ENCODE assay signal across 1 cellular context in genomic region chr18:23900979-23901378, GRCh38.
TF ChIP-seq lines count a peak whose summit lies in the region.

No MANE protein-coding gene starts in this region.

TF ChIP-seq in H1, 55 proteins besides CTCF, POLR2A, EP300 and RAD21:
- TF ChIP-seq KDM1A (IDR thresholded peaks at IDR 0.05; ENCODE audit: borderline replicate concordance, low read length) (no peak), POU5F1 (IDR thresholded peaks at IDR 0.05; ENCODE audit: low read depth, low read length) (no peak), ZNF274 (IDR thresholded peaks at IDR 0.05; ENCODE audit: borderline replicate concordance, extremely low read depth, low read length) (no peak), SIRT6 (IDR thresholded peaks at IDR 0.05; ENCODE audit: low read length) (no peak)
